8 cellular contexts compared by ENCODE assay signal in genomic region chr4:75939890-75940691, GRCh38. TPM values are rescaled to one million over a fixed set of nuclear protein-coding genes. Genes with fewer than 3 reads are reported as not detected.
DNase-seq lines count a peak whose midpoint lies in the region; ATAC-seq and TF ChIP-seq lines count a peak whose summit lies in the region.

No MANE protein-coding gene starts in this region.

- H3K4me3 Mint-ChIP-seq in immature natural killer cell = peak overlapping the region; percentile 96 to 98 (median 96)

- ATAC-seq in GM21717 (IDR thresholded peaks at IDR 0.05; ENCODE audit: unreplicated experiment) = peak; percentile 61

- H3K9ac ChIP-seq in smooth muscle cell (ENCODE audit: low read depth) = peak overlapping the region; percentile 3

- DNase-seq in GM04503 (ENCODE audit: low read depth) (peak; percentile 15), KBM-7 (peak; percentile 78), T47D (ENCODE audit: low read depth in 1 of 2, low spot score in 1 of 2) (peak; percentile 81), immature natural killer cell (peak; percentile 59 to 71 (median 70)), smooth muscle cell (lab: John Stamatoyannopoulos, UW; ENCODE audit: unreplicated experiment) (peak; percentile 58), NCI-H2196 (lab: John Stamatoyannopoulos, UW; ENCODE audit: unreplicated experiment) (no peak)

- peak overlapping the region; percentile 87 to 96 (median 94) for H3K27ac Mint-ChIP-seq in immature natural killer cell

- H3K36me3 ChIP-seq in smooth muscle cell (ENCODE audit: low read depth) = peaks cover 4% of the 10 kb centered on the region

- H3K36me3 Mint-ChIP-seq in immature natural killer cell = peaks cover 0 to 6% (median 0%) of the 10 kb centered on the region in 3 donors

- peaks cover 9 to 22% of the 10 kb centered on the region in 2 donors for H3K4me1 Mint-ChIP-seq in immature natural killer cell

- peak overlapping the region; percentile 65 for H3K4me3 ChIP-seq in smooth muscle cell

- H3K27ac ChIP-seq in VCaP = peak overlapping the region; percentile 92
- H3K27ac ChIP-seq in smooth muscle cell (ENCODE audit: low read depth) = no peak overlapping the region

- no peaks in the 10 kb centered on the region for H3K27me3 Mint-ChIP-seq in immature natural killer cell (ENCODE audit: low read depth in 3 of 3)

- H3K9me3 Mint-ChIP-seq in immature natural killer cell = no peaks in the 10 kb centered on the region

- H3K4me2 ChIP-seq in smooth muscle cell = peak overlapping the region; percentile 94

- peak overlapping the region; percentile 88 for H2AFZ ChIP-seq in smooth muscle cell (ENCODE audit: low read depth)

- H3K4me1 ChIP-seq in smooth muscle cell (ENCODE audit: low read depth) = no peaks in the 10 kb centered on the region

- under 1% methylated on average over 58 of the region's 67 CpGs for WGBS in smooth muscle cell (ENCODE audit: low lambda C conversion rate)

- no peaks in the 10 kb centered on the region for H3K79me2 ChIP-seq in smooth muscle cell (ENCODE audit: low read depth)

- TF ChIP-seq CTCF in VCaP (conservative IDR thresholded peaks at IDR 0.05) (no peak), smooth muscle cell (IDR thresholded peaks at IDR 0.05; ENCODE audit: borderline replicate concordance, insufficient read depth, poor library complexity, severe bottlenecking) (no peak)

- no peaks in the 10 kb centered on the region for H4K20me1 ChIP-seq in smooth muscle cell (ENCODE audit: low read depth)

- H3K9me3 ChIP-seq in smooth muscle cell (replicated peaks; ENCODE audit: low read depth) = no peaks in the 10 kb centered on the region

- H3K27me3 ChIP-seq in smooth muscle cell (ENCODE audit: low read depth) = no peaks in the 10 kb centered on the region

- in situ Hi-C loops in KBM-7 (cut with MboI; ENCODE audit: low pct_unique_long_range_greater_than_20kb, low sequenced_read_pairs) (no loop called here), T47D (cut with HindIII; ENCODE audit: low pct_unique_long_range_greater_than_20kb, low sequenced_read_pairs) (no loop called here)

- no peaks in the 10 kb centered on the region for H3F3A ChIP-seq in smooth muscle cell (ENCODE audit: low read depth)

RNA-seq across cellular contexts. Expression of gene NAAA, which starts 0.7 kb away (rescaled TPM):
- polyA plus RNA-seq in immature natural killer cell (10 to 100 TPM; 56.4 to 77.6 (median 73.2) TPM), smooth muscle cell (13.8 and 14.9 TPM in 2 replicates)
- 27.7 and 45.5 TPM in 2 replicates for total RNA-seq in smooth muscle cell

RNA-seq across cellular contexts. Expression of gene PPEF2, which starts 37.8 kb away (rescaled TPM):
- polyA plus RNA-seq in immature natural killer cell (not detected), smooth muscle cell (not detected in 2 replicates)
- 0.04 TPM in 1 of 2 replicates, not detected in the other for total RNA-seq in smooth muscle cell

RNA-seq across cellular contexts. Expression of gene SDAD1, which starts 50.7 kb away (rescaled TPM):
- 10 to 100 TPM; 43.6 to 73.4 (median 53.3) TPM for polyA plus RNA-seq in immature natural killer cell
- 33.3 and 38.8 TPM in 2 replicates for total RNA-seq in smooth muscle cell
- polyA plus RNA-seq in smooth muscle cell = 30.3 and 44.0 TPM in 2 replicates
